ENCODE assay signal across 9 cellular contexts in the genomic region with DNA sequence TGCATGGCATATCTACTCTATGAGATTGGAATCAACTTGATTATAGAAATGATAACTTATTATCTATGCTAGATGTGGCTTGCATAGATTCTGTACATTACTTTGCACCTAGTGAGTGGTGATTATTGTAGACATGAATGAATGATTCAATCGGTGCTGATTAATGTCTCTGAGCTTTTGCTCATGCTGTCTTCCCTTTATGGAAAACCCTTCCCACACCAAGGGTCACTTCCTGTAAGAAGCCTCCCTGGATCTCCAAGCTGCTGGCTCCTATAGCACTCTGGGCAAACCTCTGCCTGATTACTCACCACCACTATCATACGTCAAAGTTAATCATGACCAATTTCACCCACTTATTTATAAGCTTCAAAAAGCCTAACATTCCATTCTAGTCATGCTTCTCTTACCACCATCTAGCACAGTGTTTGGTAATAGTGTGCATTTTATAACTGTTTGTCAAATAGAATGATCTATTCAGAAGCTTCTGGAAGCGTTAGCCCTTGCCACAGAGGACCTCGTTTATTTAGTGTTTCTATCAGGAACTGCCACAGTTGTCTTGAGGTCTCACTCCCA. TPM values are rescaled to one million over a fixed set of nuclear protein-coding genes. Genes with fewer than 3 reads are reported as not detected.
A peak's percentile ranks its signal among the peaks of the same experiment; 100 is the strongest.
DNase-seq lines count a peak whose midpoint lies in the region; TF ChIP-seq lines count a peak whose summit lies in the region.
"Not testable (repeated sequence)": the region's sequence is repeated elsewhere in the genome, so short reads cannot be mapped to it uniquely, and the experiment has no call there.
"Had no signal": no experiment of that assay in that cellular context is flagged by ENCODE, and none has a peak within 500 bp of the region (broad histone marks: within the 10 kb centered on the region; RNA-seq: fewer than 3 reads in every experiment).

No MANE protein-coding gene starts in this region.

- H3K4me3 Mint-ChIP-seq in brain (peak overlapping the region; percentile 47 to 81 (median 78)), glutamatergic neuron (ENCODE audit: unreplicated experiment) (peak overlapping the region; percentile 79), nephron progenitor cell (peak overlapping the region; percentile 73), type B pancreatic cell (peak overlapping the region; percentile 73)

- H3K36me3 Mint-ChIP-seq in brain; glutamatergic neuron (ENCODE audit: unreplicated experiment); nephron progenitor cell (ENCODE audit: low read depth); type B pancreatic cell: not testable (repeated sequence)

- H3K27me3 Mint-ChIP-seq in brain (peaks cover 25% of the 10 kb centered on the region), nephron progenitor cell (ENCODE audit: low read depth, poor library complexity) (peaks cover 66% of the 10 kb centered on the region), type B pancreatic cell (peaks cover 58% of the 10 kb centered on the region)
- not testable (repeated sequence) for H3K27me3 Mint-ChIP-seq in glutamatergic neuron (ENCODE audit: unreplicated experiment)

- H3K27me3 ChIP-seq in H7 (ENCODE audit: control insufficient read depth, insufficient read depth, low read length), result peaks cover 13% of the 10 kb centered on the region

- not testable (repeated sequence) for H3K36me3 ChIP-seq in H7 (replicated peaks; ENCODE audit: control insufficient read depth, insufficient read depth, low read length)

- TF ChIP-seq CTCF in AG10803 (conservative IDR thresholded peaks at IDR 0.05; ENCODE audit: low read length); brain (conservative IDR thresholded peaks at IDR 0.05); epithelial cell of esophagus (IDR thresholded peaks at IDR 0.05; ENCODE audit: insufficient read depth, low read depth, low read length, missing control alignments); glutamatergic neuron (IDR thresholded peaks at IDR 0.05; ENCODE audit: partially characterized antibody, unreplicated experiment); nephron progenitor cell (IDR thresholded peaks at IDR 0.05); type B pancreatic cell (conservative IDR thresholded peaks at IDR 0.05): not testable (repeated sequence)

- DNase-seq in AG10803 (ENCODE audit: low read depth), result peak; percentile 58
- not testable (repeated sequence) for DNase-seq in H7; glutamatergic neuron; nephron progenitor cell; type B pancreatic cell (ENCODE audit: extremely low spot score, unreplicated experiment)
- DNase-seq in LHCN-M2 (ENCODE audit: low read depth), result peak; percentile 12
- peak; percentile 48 for DNase-seq in epithelial cell of esophagus (ENCODE audit: low read depth)

- not testable (repeated sequence) for H3K9me3 Mint-ChIP-seq in brain; glutamatergic neuron (ENCODE audit: unreplicated experiment); type B pancreatic cell
- peaks cover 13% of the 10 kb centered on the region for H3K9me3 Mint-ChIP-seq in nephron progenitor cell

- peak overlapping the region in 2 of 5 experiments; percentile 51 to 89 for H3K27ac Mint-ChIP-seq in brain
- H3K27ac Mint-ChIP-seq in glutamatergic neuron (ENCODE audit: unreplicated experiment), result peak overlapping the region; percentile 77
- H3K27ac Mint-ChIP-seq in nephron progenitor cell, type B pancreatic cell: not testable (repeated sequence)

- not testable (repeated sequence) for H3K4me3 ChIP-seq in AG10803 (ENCODE audit: low read length); epithelial cell of esophagus (ENCODE audit: low read length)
- H3K4me3 ChIP-seq in H7 (ENCODE audit: insufficient read depth, low read depth, low read length), result peak overlapping the region; percentile 12; the same call in 1 of the 2 replicates

- H3K4me1 Mint-ChIP-seq in brain (peaks cover 29% of the 10 kb centered on the region), nephron progenitor cell (peaks cover 10% of the 10 kb centered on the region)
- H3K4me1 Mint-ChIP-seq in glutamatergic neuron (ENCODE audit: low read depth, unreplicated experiment); type B pancreatic cell (ENCODE audit: unreplicated experiment): not testable (repeated sequence)

RNA-seq across cellular contexts. Expression of gene IQSEC3, which starts 1.0 kb away (rescaled TPM):
- total RNA-seq in H7 (2014; rRNA removed; shearing (Covaris generic)), result 0.45 and 0.81 TPM in 2 replicates
- total RNA-seq in LHCN-M2 (2014; rRNA removed), result not detected in 2 replicates
- polyA plus RNA-seq in LHCN-M2 (2012), result 0.10 TPM
- 38.6 TPM for polyA plus RNA-seq in brain (ENCODE audit: insufficient read depth, low read depth, low replicate concordance)
- total RNA-seq in glutamatergic neuron (ENCODE audit: unreplicated experiment), result 41.4 TPM
- 3.7 and 4.2 TPM in 2 replicates for total RNA-seq in type B pancreatic cell (ENCODE audit: low replicate concordance)
- total RNA-seq: A673 had no signal
